ENCODE assay signal across 1 cellular context in genomic region chr11:77993902-77994301, GRCh38.
A peak's percentile ranks its signal among the peaks of the same experiment; 100 is the strongest.
TF ChIP-seq lines count a peak whose summit lies in the region.

No MANE protein-coding gene starts in this region.

TF ChIP-seq in K562, 482 proteins besides CTCF, POLR2A, EP300 and RAD21:
- no peak for TF ChIP-seq SRSF1 (IDR thresholded peaks at IDR 0.05; ENCODE audit: low read depth, low read length)
- 0 out of 2 replicates have a peak, but pooled peaks have one; percentile 2 for TF ChIP-seq ZNF584 (CRISPR knock-in tag; IDR thresholded peaks at IDR 0.05; ENCODE audit: low read depth)
- no peak for TF ChIP-seq TCF7 (IDR thresholded peaks at IDR 0.05; ENCODE audit: borderline replicate concordance)
- TF ChIP-seq ESRRA (IDR thresholded peaks at IDR 0.05; ENCODE audit: borderline replicate concordance, low read depth) = no peak
